Comparison of ENCODE assay signal across 8 cellular contexts in the genomic region with DNA sequence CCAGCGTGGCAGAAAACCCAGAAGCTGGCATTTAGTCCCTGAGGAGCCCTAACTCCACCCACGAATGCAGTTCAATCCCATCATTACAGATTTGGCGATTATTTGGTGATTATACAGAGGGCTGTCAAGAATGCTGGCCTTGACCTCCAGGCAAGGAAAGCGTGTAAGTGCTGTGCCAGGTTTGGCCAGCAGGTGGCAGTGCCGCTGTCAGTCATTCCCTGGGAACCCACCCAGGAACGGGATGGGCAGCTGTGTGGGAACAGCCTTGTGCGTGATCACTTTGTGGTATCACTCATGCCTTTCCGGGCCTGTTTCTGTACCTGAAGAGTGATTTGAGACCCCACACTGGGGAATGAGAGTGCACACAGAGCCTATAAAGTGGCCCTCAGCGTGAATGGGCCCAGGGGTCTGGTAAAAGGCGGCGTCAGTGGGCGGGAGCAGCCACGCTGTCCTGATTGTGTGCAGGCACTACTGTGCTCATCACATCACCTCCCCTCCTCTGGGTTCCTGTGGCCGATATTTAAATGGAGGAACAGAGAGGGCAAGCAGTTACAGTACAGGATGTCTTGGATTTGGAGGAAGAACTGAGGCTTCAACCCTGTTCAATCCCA.
A peak's percentile ranks its signal among the peaks of the same experiment; 100 is the strongest.
DNase-seq lines count a peak whose midpoint lies in the region; ATAC-seq and TF ChIP-seq lines count a peak whose summit lies in the region.

No MANE protein-coding gene starts in this region.

- H4K20me1 ChIP-seq in osteoblast (ENCODE audit: insufficient read depth, low read length) = no peaks in the 10 kb centered on the region

- H3K27ac ChIP-seq in osteoblast (ENCODE audit: low read depth, low read length) (no peak overlapping the region), upper lobe of right lung (no peak overlapping the region)

- H3K27me3 ChIP-seq in osteoblast (ENCODE audit: insufficient read depth, low read length) = peaks cover 10% of the 10 kb centered on the region
- H3K27me3 ChIP-seq in upper lobe of right lung = no peaks in the 10 kb centered on the region

- H3K4me3 ChIP-seq in fibroblast of villous mesenchyme (ENCODE audit: low read depth, low read length) (no peak overlapping the region), osteoblast (ENCODE audit: insufficient read depth, low read length) (no peak overlapping the region), upper lobe of right lung (no peak overlapping the region)

- no peaks in the 10 kb centered on the region for H3K79me2 ChIP-seq in osteoblast (ENCODE audit: insufficient read depth, low read length)

- H2AFZ ChIP-seq in osteoblast (ENCODE audit: low read length) = peak overlapping the region; percentile 77

- peak; percentile 44 for DNase-seq in NK-92 treated with Interleukin-12 subunit alpha and Interleukin-12 subunit beta, amount 100 ng/mL, for 24 hours (lab: John Stamatoyannopoulos, UW)
- DNase-seq in NK-92 (lab: John Stamatoyannopoulos, UW; ENCODE audit: unreplicated experiment) = no peak
- DNase-seq in OCI-M1 (lab: John Stamatoyannopoulos, UW) = peak; percentile 62
- DNase-seq in activated T-helper 9 cell treated with anti-CD3 and anti-CD28 coated beads, Interleukin-2, amount 50 U/mL, for 16 hours (ENCODE audit: low read depth) = peak; percentile 36
- peak; percentile 64 for DNase-seq in fibroblast of villous mesenchyme (ENCODE audit: low read depth)
- peak; percentile 97 for DNase-seq in osteoblast (ENCODE audit: insufficient read length, low spot score, missing footprints)
- DNase-seq in upper lobe of right lung = peak; percentile 83
- DNase-seq in NCI-H526 treated with DMSO at 0.1 percent for 48 hours (lab: John Stamatoyannopoulos, UW) = no peak

- H3K9me3 ChIP-seq in osteoblast (ENCODE audit: low read depth, low read length) = no peaks in the 10 kb centered on the region
- H3K9me3 ChIP-seq in upper lobe of right lung = no peaks in the 10 kb centered on the region

- intact Hi-C loops in upper lobe of right lung (cut with DNase I) = no loop called here

- peak; percentile 77 for ATAC-seq in upper lobe of right lung

- no peaks in the 10 kb centered on the region for H3K36me3 ChIP-seq in osteoblast (ENCODE audit: insufficient read depth, low read length)
- H3K36me3 ChIP-seq in upper lobe of right lung = no peaks in the 10 kb centered on the region

- peak overlapping the region; percentile 50 for H3K4me2 ChIP-seq in osteoblast (ENCODE audit: insufficient read depth, low read length)

- TF ChIP-seq CTCF in fibroblast of villous mesenchyme (IDR thresholded peaks at IDR 0.05; ENCODE audit: insufficient read depth, low read depth, low read length) = peak; percentile 97
- TF ChIP-seq CTCF in osteoblast (IDR thresholded peaks at IDR 0.05; ENCODE audit: extremely low read depth, low read depth, low read length) = peak; percentile 98
- peak; percentile 98 for TF ChIP-seq CTCF in upper lobe of right lung (IDR thresholded peaks at IDR 0.05)

- no peaks in the 10 kb centered on the region for H3K4me1 ChIP-seq in osteoblast (ENCODE audit: insufficient read depth, low read length)
- no peaks in the 10 kb centered on the region for H3K4me1 ChIP-seq in upper lobe of right lung

Comparison
In these comparisons a context has a peak if more than half of its experiments do, and no peak if none do; other contexts are left out.
1. DNase-seq: peak in NK-92 treated with Interleukin-12 subunit alpha and Interleukin-12 subunit beta, amount 100 ng/mL, for 24 hours (single experiment), OCI-M1 (single experiment), activated T-helper 9 cell treated with anti-CD3 and anti-CD28 coated beads, Interleukin-2, amount 50 U/mL, for 16 hours (single experiment), fibroblast of villous mesenchyme (single experiment), osteoblast (single experiment) and upper lobe of right lung (single experiment); none in NK-92 (single experiment) and NCI-H526 treated with DMSO at 0.1 percent for 48 hours (single experiment).
2. Peak in every context shown above with its lines, with median percentiles within 50 percentile points of each other: CTCF ChIP-seq.